1 cellular context compared by ENCODE assay signal in genomic region chr1:8880068-8880676, GRCh38.
TF ChIP-seq lines count a peak whose summit lies in the region.

No MANE protein-coding gene starts in this region.

TF ChIP-seq in K562, 482 proteins besides CTCF, POLR2A, EP300 and RAD21 (continued from another document and continues in another):
- TF ChIP-seq ZMIZ1 (IDR thresholded peaks at IDR 0.05; ENCODE audit: low read depth in 2 of 2, low read length in 2 of 2): no peak
- TF ChIP-seq MTA1 (IDR thresholded peaks at IDR 0.05; ENCODE audit: borderline replicate concordance): no peak
- peak; percentile 89; the same call in 1 of the 2 replicates for TF ChIP-seq SMARCA4 (IDR thresholded peaks at IDR 0.05)
- TF ChIP-seq HOXB6 (CRISPR knock-in tag; IDR thresholded peaks at IDR 0.05; ENCODE audit: borderline replicate concordance): no peak
- no peak for TF ChIP-seq ZNF398 (CRISPR knock-in tag; IDR thresholded peaks at IDR 0.05)
- no peak for TF ChIP-seq SMAD2 (IDR thresholded peaks at IDR 0.05; ENCODE audit: low read depth, low read length)
- no peak for TF ChIP-seq CHCHD3 (CRISPR knock-in tag; IDR thresholded peaks at IDR 0.05)
- no peak for TF ChIP-seq BMI1 (IDR thresholded peaks at IDR 0.05; ENCODE audit: low read length)
- no peak for TF ChIP-seq THAP12 (CRISPR knock-in tag; IDR thresholded peaks at IDR 0.05)
- TF ChIP-seq MIER1 (IDR thresholded peaks at IDR 0.05; ENCODE audit: low read depth): no peak; the same call in 1 of the 2 replicates
- TF ChIP-seq ZNF445 (CRISPR knock-in tag; IDR thresholded peaks at IDR 0.05; ENCODE audit: low read depth): no peak
- no peak for TF ChIP-seq NFYB (IDR thresholded peaks at IDR 0.05; ENCODE audit: extremely low read depth, insufficient read length)
- peak; percentile 41; the same call in 1 of the 2 replicates for TF ChIP-seq MTA2 (IDR thresholded peaks at IDR 0.05; ENCODE audit: low read depth)
- TF ChIP-seq SIX5 (IDR thresholded peaks at IDR 0.05; ENCODE audit: borderline replicate concordance in 1 of 2, insufficient read depth in 1 of 2, low read depth in 1 of 2, low read length in 2 of 2): no peak
- TF ChIP-seq MAFF (IDR thresholded peaks at IDR 0.05; ENCODE audit: low read length): peak; percentile 94
- no peak for TF ChIP-seq ZSCAN32 (CRISPR knock-in tag; IDR thresholded peaks at IDR 0.05)
- no peak for TF ChIP-seq ILK (tag; IDR thresholded peaks at IDR 0.05; ENCODE audit: borderline replicate concordance, low read depth)
- TF ChIP-seq YBX1 (IDR thresholded peaks at IDR 0.05): no peak
- TF ChIP-seq RNF2 (IDR thresholded peaks at IDR 0.05): peak; percentile 37; the same call in 1 of the 2 replicates
- TF ChIP-seq ELF1 (tag; IDR thresholded peaks at IDR 0.05): no peak
- no peak for TF ChIP-seq MED1 (CRISPR knock-in tag; IDR thresholded peaks at IDR 0.05; ENCODE audit: borderline replicate concordance)
- TF ChIP-seq ARID1B (IDR thresholded peaks at IDR 0.05): peak; percentile 80
- no peak for TF ChIP-seq PRDM10 (IDR thresholded peaks at IDR 0.05; ENCODE audit: partially characterized antibody)
- TF ChIP-seq GATAD2B (IDR thresholded peaks at IDR 0.05; ENCODE audit: borderline replicate concordance): no peak; the same call in 1 of the 2 replicates
- no peak for TF ChIP-seq E2F5 (CRISPR knock-in tag; IDR thresholded peaks at IDR 0.05)
- no peak for TF ChIP-seq ZNF766 (CRISPR knock-in tag; conservative IDR thresholded peaks at IDR 0.05)
- peak; percentile 31; the same call in 1 of the 2 replicates for TF ChIP-seq BHLHE40 (IDR thresholded peaks at IDR 0.05; ENCODE audit: low read length)
- no peak for TF ChIP-seq ZNF280B (CRISPR knock-in tag; IDR thresholded peaks at IDR 0.05)
- TF ChIP-seq RCOR1 (IDR thresholded peaks at IDR 0.05; ENCODE audit: borderline replicate concordance in 1 of 2, low read depth in 2 of 2, low read length in 2 of 2): peak; percentile 97 to 99
- TF ChIP-seq CEBPB (tag; IDR thresholded peaks at IDR 0.05): no peak
- no peak for TF ChIP-seq ZNF592 (IDR thresholded peaks at IDR 0.05)
- TF ChIP-seq GABPA (tag; conservative IDR thresholded peaks at IDR 0.05; ENCODE audit: low read depth): no peak
- no peak for TF ChIP-seq CREBBP (IDR thresholded peaks at IDR 0.05; ENCODE audit: low read depth, low read length)
- no peak for TF ChIP-seq BCL6 (CRISPR knock-in tag; IDR thresholded peaks at IDR 0.05)
- peak; percentile 62 for TF ChIP-seq CTBP1 (IDR thresholded peaks at IDR 0.05; ENCODE audit: borderline replicate concordance)
- TF ChIP-seq MITF (IDR thresholded peaks at IDR 0.05): no peak
- TF ChIP-seq THAP7 (CRISPR knock-in tag; IDR thresholded peaks at IDR 0.05): no peak
- 0 out of 2 replicates have a peak, but pooled peaks have one; percentile 44 for TF ChIP-seq HES1 (IDR thresholded peaks at IDR 0.05; ENCODE audit: low read depth)
- TF ChIP-seq MBD2 (IDR thresholded peaks at IDR 0.05; ENCODE audit: borderline replicate concordance, low read depth): no peak
- TF ChIP-seq NCOR1 (IDR thresholded peaks at IDR 0.05): peak; percentile 38; the same call in 1 of the 2 replicates
